ENCODE assay signal across 19 cellular contexts in the genomic region with DNA sequence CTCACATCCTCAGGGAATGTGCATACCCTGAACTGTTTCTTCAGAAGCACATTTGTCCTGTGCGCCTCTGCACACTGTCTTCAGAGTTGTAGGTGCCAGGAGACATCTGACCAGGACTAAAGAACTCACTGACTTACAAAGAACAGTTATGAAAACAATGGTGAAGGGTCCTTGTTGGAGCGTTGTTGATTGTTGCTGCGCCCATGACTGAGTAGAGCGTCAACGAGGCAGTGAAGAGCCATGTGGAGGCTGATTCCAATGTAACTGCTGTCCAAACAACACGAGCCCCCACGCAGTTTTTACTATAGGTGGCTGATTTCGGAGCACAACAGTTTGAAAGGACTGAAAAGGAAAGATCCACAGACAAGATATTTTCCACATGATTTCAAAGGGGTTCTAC.
"Had no signal": no experiment of that assay in that cellular context is flagged by ENCODE, and none has a peak within 500 bp of the region (broad histone marks: within the 10 kb centered on the region; RNA-seq: fewer than 3 reads in every experiment).

No MANE protein-coding gene starts in this region.

- DNase-seq: islet precursor cell; left ventricle myocardium inferior; mesendoderm; naive B cell; natural killer cell; nephron progenitor cell; occipital lobe; psoas muscle; right lobe of liver; stimulated activated CD4-positive, alpha-beta T cell treated with anti-CD3 and anti-CD28 coated beads, Interleukin-1b, Interleukin-23, amount 100 ng/mL, for 48 hours; stimulated activated CD4-positive, alpha-beta T cell treated with anti-CD3 and anti-CD28 coated beads, Interleukin-2, amount 100 ng/mL, for 48 hours; stimulated activated CD4-positive, alpha-beta T cell treated with anti-CD3 and anti-CD28 coated beads, Interleukin-4, amount 100 ng/mL, for 4 hours; stimulated activated CD8-positive, alpha-beta memory T cell treated with anti-CD3 and anti-CD28 coated beads, Interleukin-4, amount 100 ng/mL, for 48 hours; stimulated activated naive CD4-positive, alpha-beta T cell treated with Interleukin-2 at 50 U/mL for 16 hours; stimulated activated naive CD8-positive, alpha-beta T cell treated with anti-CD3 and anti-CD28 coated beads, Interleukin-15, amount 100 ng/mL, for 72 hours; substantia nigra; transverse colon; upper lobe of left lung had no signal

- ATAC-seq: natural killer cell; psoas muscle; right lobe of liver; stimulated activated memory B cell treated with anti-CD40 and anti-IgM and Interleukin-4, amounts not matched to agents 10 μg/mL and 1 μg/mL and 100 μg/mL, for 72 hours; stimulated activated naive CD8-positive, alpha-beta T cell treated with anti-CD3 and anti-CD28 coated beads, Interleukin-15, amount 100 ng/mL, for 72 hours had no signal
